ENCODE assay signal across 8 cellular contexts in the genomic region with DNA sequence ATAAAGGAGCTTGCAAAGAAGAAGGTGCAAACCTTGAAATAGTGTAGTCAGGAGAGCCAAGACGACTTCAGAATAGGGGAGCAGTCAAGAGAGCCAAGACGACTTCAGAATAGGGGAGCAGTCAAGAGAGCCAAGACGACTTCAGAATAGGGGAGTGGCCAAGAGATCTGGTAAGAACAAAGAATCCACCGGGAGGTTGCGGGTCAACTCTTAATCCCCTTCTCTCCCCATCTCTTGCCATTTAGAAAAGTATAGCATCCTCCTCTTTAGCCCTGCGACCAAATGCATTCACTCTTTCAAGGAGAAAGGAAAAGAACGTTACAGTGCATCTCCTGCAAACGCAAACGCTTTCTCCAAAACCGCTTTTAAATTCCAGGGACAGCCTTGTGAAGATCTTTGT. TPM values are rescaled to one million over a fixed set of nuclear protein-coding genes. Genes with fewer than 3 reads are reported as not detected.
DNase-seq lines count a peak whose midpoint lies in the region; ATAC-seq and TF ChIP-seq lines count a peak whose summit lies in the region.

No MANE protein-coding gene starts in this region.

- no peak for TF ChIP-seq EP300 in ovary (IDR thresholded peaks at IDR 0.05)

- intact Hi-C loops in Panc1 (cut with micrococcal nuclease; ENCODE audit: unreplicated experiment) (no loop called here), ovary (cut with DNase I) (loop anchor here in 1 of 4 donors (5.0 kb wide), 1 partner anchor 165 kb away; a partner anchor contains a TSS)

- peak overlapping the region; percentile 91 to 98 for H3K4me3 ChIP-seq in Panc1 (ENCODE audit: low read depth in 2 of 2, low read length in 2 of 2)
- peak overlapping the region; percentile 98 for H3K4me3 ChIP-seq in epithelial cell of proximal tubule (ENCODE audit: low read depth, low read length)
- H3K4me3 ChIP-seq in ovary = peak overlapping the region; percentile 67

- H3K27me3 ChIP-seq in Panc1 (ENCODE audit: control insufficient read depth, insufficient read depth, low read length) (no peaks in the 10 kb centered on the region), ovary (no peaks in the 10 kb centered on the region)

- ATAC-seq in Panc1 (no peak), GM21576 (IDR thresholded peaks at IDR 0.05; ENCODE audit: unreplicated experiment) (no peak), HG02759 (IDR thresholded peaks at IDR 0.05; ENCODE audit: unreplicated experiment) (no peak), GM18517 (IDR thresholded peaks at IDR 0.05; ENCODE audit: unreplicated experiment) (no peak)

- in situ Hi-C loops in Panc1 (cut with HindIII; ENCODE audit: low pct_unique_long_range_greater_than_20kb, low sequenced_read_pairs) = no loop called here

- POLR2A ChIA-PET in Panc1 (lab: Charles Lee) = interaction anchor here (0.6 kb wide), 1 partner anchor 107 kb away, joined by 3 read pairs; no protein-coding TSS in a partner anchor

- WGBS in ovary, 3 donors = 0 to 1% (median 0%) methylated on average over 10 of the region's 10 CpGs

- CTCF ChIA-PET in Panc1 (lab: Charles Lee) = no interaction called here

- H3K27ac ChIP-seq in Panc1 (ENCODE audit: low read length) (peak overlapping the region; percentile 92), ovary (peak overlapping the region in 1 of 2 donors; percentile 72)

- H3K36me3 ChIP-seq in Panc1 (ENCODE audit: control insufficient read depth, insufficient read depth, low read length) (peaks cover 5% of the 10 kb centered on the region; the same call in 1 of the 2 replicates), ovary (no peaks in the 10 kb centered on the region)

- H3K4me1 ChIP-seq in Panc1 (ENCODE audit: control insufficient read depth, insufficient read depth, low read length) (0 out of 2 replicates have a peak, but pooled peaks cover 4% of the 10 kb centered on the region), ovary (ENCODE audit: insufficient read depth) (peaks cover 13% of the 10 kb centered on the region)

- TF ChIP-seq CTCF in Panc1 (IDR thresholded peaks at IDR 0.05) (no peak), epithelial cell of proximal tubule (conservative IDR thresholded peaks at IDR 0.05; ENCODE audit: low read depth, low read length) (no peak), ovary (IDR thresholded peaks at IDR 0.05) (no peak)

- H3K9me3 ChIP-seq in Panc1 (ENCODE audit: control insufficient read depth, insufficient read depth, low read depth, low read length) (no peaks in the 10 kb centered on the region), ovary (no peaks in the 10 kb centered on the region)

- TF ChIP-seq POLR2A in ovary (IDR thresholded peaks at IDR 0.05) = no peak

- BruUV-seq in Panc1 (replicated peaks; lab: Mats Ljungman, UMichigan) = TSS peak; percentile 72

- peak; percentile 35 for DNase-seq in ELR (ENCODE audit: low read depth)
- no peak for DNase-seq in Panc1 (ENCODE audit: low read depth, low spot score)
- DNase-seq in epithelial cell of proximal tubule (ENCODE audit: low read depth) = no peak
- DNase-seq in ovary = no peak
- DNase-seq in activated effector memory CD4-positive, alpha-beta T cell treated with Interleukin-2 at 50 U/mL for 16 hours = no peak

RNA-seq across cellular contexts. Expression of a gene that starts 0.7 kb away (rescaled TPM):
- total RNA-seq in Panc1 (2021; ENCODE audit: unreplicated experiment) = 70.1 TPM
- 63.0 TPM for polyA plus RNA-seq in Panc1 (2012; ENCODE audit: insufficient read length)
- 16.5 and 27.4 TPM in 2 replicates for total RNA-seq in epithelial cell of proximal tubule
- 10 to 100 TPM in 6 of 7 donors, 1 to 10 TPM in 1; 6.4 to 21.9 (median 16.7) TPM for total RNA-seq in ovary
- 10 to 100 TPM; 19.3 to 29.9 TPM for polyA plus RNA-seq in ovary

RNA-seq across cellular contexts. Expression of a gene that starts 0.8 kb away (rescaled TPM):
- total RNA-seq in Panc1 (2021; ENCODE audit: unreplicated experiment) (15.5 TPM), epithelial cell of proximal tubule (8.5 and 10.0 TPM in 2 replicates), ovary (10 to 100 TPM; 14.3 to 52.8 (median 18.0) TPM)
- polyA plus RNA-seq in Panc1 (2012; ENCODE audit: insufficient read length) = 14.3 TPM
- 10 to 100 TPM; 16.5 to 25.0 TPM for polyA plus RNA-seq in ovary
